Comparison of ENCODE assay signal across 15 cellular contexts in genomic region chr5:149838881-149839739, GRCh38.
DNase-seq lines count a peak whose midpoint lies in the region; ATAC-seq and TF ChIP-seq lines count a peak whose summit lies in the region.
"Had no signal": no experiment of that assay in that cellular context is flagged by ENCODE, and none has a peak within 500 bp of the region (broad histone marks: within the 10 kb centered on the region; RNA-seq: fewer than 3 reads in every experiment).

No MANE protein-coding gene starts in this region.

- H3K4me1 ChIP-seq in mucosa of descending colon (ENCODE audit: low read depth): no peaks in the 10 kb centered on the region

- H3K27ac ChIP-seq in coronary artery: no peak overlapping the region
- H3K27ac ChIP-seq: cardiac muscle cell had no signal

- TF ChIP-seq CTCF in Calu3 (IDR thresholded peaks at IDR 0.05; ENCODE audit: unreplicated experiment) (no peak), endothelial cell (IDR thresholded peaks at IDR 0.05; ENCODE audit: unreplicated experiment) (no peak), mucosa of descending colon (IDR thresholded peaks at IDR 0.05) (no peak), coronary artery (IDR thresholded peaks at IDR 0.05) (no peak)

- H3K27ac Mint-ChIP-seq in Calu3 (ENCODE audit: unreplicated experiment) (no peak overlapping the region), endothelial cell (ENCODE audit: unreplicated experiment) (peak overlapping the region; percentile 76)
- H3K27ac Mint-ChIP-seq: activated B cell treated with CpG ODN at 0.5 μM for 24 hours had no signal

- H3K4me3 ChIP-seq in mucosa of descending colon (no peak overlapping the region), coronary artery (no peak overlapping the region)
- H3K4me3 ChIP-seq: cardiac muscle cell had no signal

- CTCF ChIA-PET in Calu3 (lab: Charles Lee): interaction anchor here (0.6 to 4.8 kb wide), 6 partner anchors 9 to 152 kb away, joined by 3 to 27 read pairs (median 18); partner anchors contain the start of gene SLC26A2

- BruUV-seq in Calu3 (replicated peaks; lab: Mats Ljungman, UMichigan): no TSS peak

- ATAC-seq in mucosa of descending colon: peak; percentile 42
- ATAC-seq: activated T-cell treated with anti-CD3 and anti-CD28 coated beads, Interleukin-2, amount 50 U/mL, for 4 hours had no signal

- no peaks in the 10 kb centered on the region for H3K9me3 ChIP-seq in mucosa of descending colon

- no peak overlapping the region for H3K4me3 Mint-ChIP-seq in Calu3 (ENCODE audit: low read depth, unreplicated experiment)
- H3K4me3 Mint-ChIP-seq in endothelial cell (ENCODE audit: unreplicated experiment): no peak overlapping the region
- H3K4me3 Mint-ChIP-seq: activated B cell treated with CpG ODN at 0.5 μM for 24 hours; activated T-cell treated with anti-CD3 and anti-CD28 coated beads, Interleukin-2, amount 50 U/mL, for 4 hours had no signal

- no peaks in the 10 kb centered on the region for H3K4me1 Mint-ChIP-seq in Calu3 (ENCODE audit: low read depth, unreplicated experiment)
- peaks cover 39% of the 10 kb centered on the region for H3K4me1 Mint-ChIP-seq in endothelial cell (ENCODE audit: unreplicated experiment)
- H3K4me1 Mint-ChIP-seq: activated B cell treated with CpG ODN at 0.5 μM for 24 hours had no signal

- no peaks in the 10 kb centered on the region for H3K9me3 Mint-ChIP-seq in Calu3 (ENCODE audit: low read depth, unreplicated experiment)
- H3K9me3 Mint-ChIP-seq in endothelial cell (ENCODE audit: unreplicated experiment): no peaks in the 10 kb centered on the region
- H3K9me3 Mint-ChIP-seq: activated B cell treated with CpG ODN at 0.5 μM for 24 hours; activated T-cell treated with anti-CD3 and anti-CD28 coated beads, Interleukin-2, amount 50 U/mL, for 4 hours had no signal

- no peaks in the 10 kb centered on the region for H3K36me3 ChIP-seq in mucosa of descending colon (ENCODE audit: low read depth)
- H3K36me3 ChIP-seq: cardiac muscle cell had no signal

- H3K27me3 Mint-ChIP-seq in Calu3 (ENCODE audit: unreplicated experiment): no peaks in the 10 kb centered on the region
- peaks cover 12% of the 10 kb centered on the region for H3K27me3 Mint-ChIP-seq in endothelial cell (ENCODE audit: unreplicated experiment)
- H3K27me3 Mint-ChIP-seq: activated B cell treated with CpG ODN at 0.5 μM for 24 hours had no signal

- peak; percentile 50 for DNase-seq in Calu3
- DNase-seq in NCI-H226: peak; percentile 9
- no peak for DNase-seq in endothelial cell (ENCODE audit: low spot score)
- DNase-seq in mucosa of descending colon: no peak
- no peak for DNase-seq in coronary artery (ENCODE audit: low spot score)
- DNase-seq in cortex of kidney (lab: John Stamatoyannopoulos, UW): no peak
- no peak for DNase-seq in stimulated activated CD4-positive, alpha-beta T cell treated with anti-CD3 and anti-CD28 coated beads, Interleukin-1b, Interleukin-23, amount 100 ng/mL, for 48 hours
- no peak for DNase-seq in NCI-H1694 treated with DMSO at 0.1 percent for 48 hours (lab: John Stamatoyannopoulos, UW)
- DNase-seq: activated B cell treated with CpG ODN at 0.5 μM for 24 hours; activated T-cell treated with anti-CD3 and anti-CD28 coated beads, Interleukin-2, amount 50 U/mL, for 4 hours; foreskin melanocyte; NCI-H446; retina; SHP77 had no signal

- intact Hi-C loops in Calu3 (cut with micrococcal nuclease; ENCODE audit: unreplicated experiment) (loop anchor here (10.0 kb wide), 1 partner anchor 376 kb away; no protein-coding TSS in a partner anchor), mucosa of descending colon (cut with DNase I, micrococcal nuclease) (loop anchor here (10.0 kb wide), 1 partner anchor 156 kb away; no protein-coding TSS in a partner anchor)

- H3K36me3 Mint-ChIP-seq in Calu3 (ENCODE audit: insufficient read depth, unreplicated experiment) (peaks cover 5% of the 10 kb centered on the region), endothelial cell (ENCODE audit: low read depth, unreplicated experiment) (peaks cover 5% of the 10 kb centered on the region)

Comparison
In these comparisons a context has a peak if more than half of its experiments do, and no peak if none do; other contexts are left out.
1. DNase-seq: peak in Calu3 (single experiment) and NCI-H226 (single experiment); none in endothelial cell (single experiment), mucosa of descending colon (0 of 3), coronary artery (single experiment), cortex of kidney (single experiment), stimulated activated CD4-positive, alpha-beta T cell treated with anti-CD3 and anti-CD28 coated beads, Interleukin-1b, Interleukin-23, amount 100 ng/mL, for 48 hours (single experiment) and NCI-H1694 treated with DMSO at 0.1 percent for 48 hours (single experiment).